Comparison of ENCODE assay signal across 28 cellular contexts in genomic region chr14:100614803-100615202, GRCh38.
"Had no signal": no experiment of that assay in that cellular context is flagged by ENCODE, and none has a peak within 500 bp of the region (broad histone marks: within the 10 kb centered on the region; RNA-seq: fewer than 3 reads in every experiment).

No MANE protein-coding gene starts in this region.

- H2AFZ ChIP-seq: neural progenitor cell, parathyroid adenoma had no signal

- H3K4me1 ChIP-seq: parathyroid adenoma, psoas muscle, sigmoid colon had no signal

- DNase-seq: naive thymus-derived CD4-positive, alpha-beta T cell; nucleus accumbens; ovary; psoas muscle; right cardiac atrium; small intestine; stimulated activated CD4-positive, alpha-beta T cell treated with anti-CD3 and anti-CD28 coated beads, Interleukin-15, amount 100 ng/mL, for 24 hours; stimulated activated CD4-positive, alpha-beta T cell treated with anti-CD3 and anti-CD28 coated beads, Interleukin-2, amount 100 ng/mL, for 24 hours; stimulated activated CD4-positive, alpha-beta T cell treated with anti-CD3 and anti-CD28 coated beads, Interleukin-2, amount 100 ng/mL, for 48 hours; stimulated activated CD4-positive, alpha-beta T cell treated with anti-CD3 and anti-CD28 coated beads, Interleukin-4, amount 100 ng/mL, for 24 hours; stimulated activated naive B cell treated with anti-CD40 and anti-IgM and Interleukin-4, amounts not matched to agents 10 μg/mL and 1 μg/mL and 100 μg/mL, for 72 hours; stimulated activated naive CD4-positive, alpha-beta T cell treated with Interleukin-2 at 50 U/mL for 16 hours; stomach; thyroid gland; trophoblast cell; upper lobe of left lung had no signal

- H3K36me3 Mint-ChIP-seq: naive thymus-derived CD4-positive, alpha-beta T cell; neural progenitor cell; stimulated activated effector memory CD8-positive, alpha-beta T cell treated with anti-CD3 and anti-CD28 coated beads, Interleukin-12 subunit alpha, Interleukin-12 subunit beta, amount 100 ng/mL, for 72 hours; stimulated activated naive B cell treated with anti-CD40 and anti-IgM and Interleukin-4, amounts not matched to agents 10 μg/mL and 1 μg/mL and 100 μg/mL, for 72 hours had no signal

- H3K4me3 ChIP-seq: neural progenitor cell, ovary, psoas muscle, right lobe of liver, sigmoid colon, stomach, thoracic aorta, thyroid gland, tibial nerve, upper lobe of left lung, vagina had no signal

- H3K9me3 ChIP-seq: neutrophil, ovary, psoas muscle, right lobe of liver, sigmoid colon, stomach, thoracic aorta, thyroid gland, tibial nerve, upper lobe of left lung, vagina had no signal

- H3K27me3 Mint-ChIP-seq: stimulated activated naive CD8-positive, alpha-beta T cell treated with anti-CD3 and anti-CD28 coated beads, Interleukin-15, Interleukin-2, amounts not matched to agents 100 ng/mL and 50 ng/mL, for 24 hours had no signal

- H3K27ac ChIP-seq: neural progenitor cell, neutrophil, ovary, parathyroid adenoma, psoas muscle, right lobe of liver, sigmoid colon, stomach, thoracic aorta, thyroid gland, tibial nerve, upper lobe of left lung, vagina had no signal

- H3K4me3 Mint-ChIP-seq: naive thymus-derived CD4-positive, alpha-beta T cell; nephron; neural progenitor cell; stimulated activated effector memory CD8-positive, alpha-beta T cell treated with anti-CD3 and anti-CD28 coated beads, Interleukin-12 subunit alpha, Interleukin-12 subunit beta, amount 100 ng/mL, for 72 hours; stimulated activated naive B cell treated with anti-CD40 and anti-IgM and Interleukin-4, amounts not matched to agents 10 μg/mL and 1 μg/mL and 100 μg/mL, for 72 hours; stimulated activated naive CD8-positive, alpha-beta T cell treated with anti-CD3 and anti-CD28 coated beads, Interleukin-15, Interleukin-2, amounts not matched to agents 100 ng/mL and 50 ng/mL, for 24 hours had no signal

- H3K9ac ChIP-seq: neural progenitor cell, parathyroid adenoma had no signal

- H3K4me2 ChIP-seq: neural progenitor cell had no signal

- H3K27me3 ChIP-seq: ovary, right lobe of liver, sigmoid colon, thyroid gland, tibial nerve, upper lobe of left lung, vagina had no signal

- H3K27ac Mint-ChIP-seq: naive thymus-derived CD4-positive, alpha-beta T cell; nephron; neural progenitor cell; progenitor cell of endocrine pancreas; stimulated activated effector memory CD8-positive, alpha-beta T cell treated with anti-CD3 and anti-CD28 coated beads, Interleukin-12 subunit alpha, Interleukin-12 subunit beta, amount 100 ng/mL, for 72 hours; stimulated activated naive B cell treated with anti-CD40 and anti-IgM and Interleukin-4, amounts not matched to agents 10 μg/mL and 1 μg/mL and 100 μg/mL, for 72 hours; stimulated activated naive CD8-positive, alpha-beta T cell treated with anti-CD3 and anti-CD28 coated beads, Interleukin-15, Interleukin-2, amounts not matched to agents 100 ng/mL and 50 ng/mL, for 24 hours had no signal

- H3K9me3 Mint-ChIP-seq: nephron; neural progenitor cell; stimulated activated effector memory CD8-positive, alpha-beta T cell treated with anti-CD3 and anti-CD28 coated beads, Interleukin-12 subunit alpha, Interleukin-12 subunit beta, amount 100 ng/mL, for 72 hours; stimulated activated naive B cell treated with anti-CD40 and anti-IgM and Interleukin-4, amounts not matched to agents 10 μg/mL and 1 μg/mL and 100 μg/mL, for 72 hours; stimulated activated naive CD8-positive, alpha-beta T cell treated with anti-CD3 and anti-CD28 coated beads, Interleukin-15, Interleukin-2, amounts not matched to agents 100 ng/mL and 50 ng/mL, for 24 hours had no signal

- H3K36me3 ChIP-seq: neural progenitor cell, neutrophil, ovary, right lobe of liver, sigmoid colon, stomach, thoracic aorta, thyroid gland, tibial nerve, upper lobe of left lung, vagina had no signal

- ATAC-seq: naive thymus-derived CD4-positive, alpha-beta T cell; psoas muscle; right cardiac atrium; right lobe of liver; stimulated activated effector memory CD8-positive, alpha-beta T cell treated with anti-CD3 and anti-CD28 coated beads, Interleukin-12 subunit alpha, Interleukin-12 subunit beta, amount 100 ng/mL, for 72 hours; stimulated activated naive B cell treated with anti-CD40 and anti-IgM and Interleukin-4, amounts not matched to agents 10 μg/mL and 1 μg/mL and 100 μg/mL, for 72 hours had no signal
